ENCODE assay signal across 8 cellular contexts in genomic region chr22:42079319-42080251, GRCh38. TPM values are rescaled to one million over a fixed set of nuclear protein-coding genes. Genes with fewer than 3 reads are reported as not detected.
DNase-seq lines count a peak whose midpoint lies in the region; ATAC-seq, FAIRE-seq and TF ChIP-seq lines count a peak whose summit lies in the region.

SMDT1 (plus strand) TSS chr22:42079700; CDS start chr22:42079769, 69 bp downstream.

- DNase-seq in NCI-H187 treated with DMSO at 0.1 percent for 48 hours (lab: John Stamatoyannopoulos, UW) (peak; percentile 72), anterior cingulate cortex (lab: John Stamatoyannopoulos, UW) (peak; percentile 95 to 100 (median 99)), right atrium auricular region (ENCODE audit: low spot score) (peak; percentile 99), psoas muscle (peak; percentile 100), urothelium cell line (ENCODE audit: low spot score) (peak; percentile 99)

- WGBS in psoas muscle, 3 donors, result 0% methylated on average over 65 to 71 of the region's 71 CpGs

- H3K27me3 ChIP-seq in right atrium auricular region, result no peaks in the 10 kb centered on the region
- no peaks in the 10 kb centered on the region for H3K27me3 ChIP-seq in psoas muscle (ENCODE audit: insufficient read depth in 3 of 3, low read length in 2 of 3)

- ATAC-seq in GM18499 (IDR thresholded peaks at IDR 0.05; ENCODE audit: insufficient read depth, unreplicated experiment) (peak; percentile 74), HG02943 (IDR thresholded peaks at IDR 0.05; ENCODE audit: low read depth, unreplicated experiment) (peak; percentile 86), psoas muscle (peak; percentile 92 to 94 (median 93))

- H3K4me1 ChIP-seq in right atrium auricular region (peaks cover 0 to 53% of the 10 kb centered on the region in 2 donors), psoas muscle (peaks cover 40% of the 10 kb centered on the region)

- intact Hi-C loops in T-helper 2 cell treated with Interferon-gamma antibody and Interleukin-4, amounts not matched to agents 100 ng/mL and 5 ng/mL, for 36 hours (cut with micrococcal nuclease), result loop anchor here (1.0 to 10.0 kb wide), 4 partner anchors 9 to 385 kb away; partner anchors contain the start of genes MEI1, NAGA, NDUFA6 and WBP2NL
- intact Hi-C loops in psoas muscle (cut with DNase I), result loop anchor here in 1 of 2 donors (10.0 kb wide), 1 partner anchor 265 kb away; no protein-coding TSS in a partner anchor

- peak; percentile 98 for FAIRE-seq in urothelium cell line (lab: Jason Lieb, UNC)

- no peaks in the 10 kb centered on the region for H3K9me3 ChIP-seq in right atrium auricular region
- no peaks in the 10 kb centered on the region for H3K9me3 ChIP-seq in psoas muscle

- peak within 1 kb of the TSS; percentile 63 to 65 for H3K4me3 ChIP-seq in right atrium auricular region
- H3K4me3 ChIP-seq in psoas muscle, result peak within 1 kb of the TSS; percentile 71

- TF ChIP-seq CTCF in right atrium auricular region (IDR thresholded peaks at IDR 0.05) (no peak), psoas muscle (IDR thresholded peaks at IDR 0.05) (no peak)

- H3K27ac ChIP-seq in right atrium auricular region (peak within 1 kb of the TSS; percentile 98), psoas muscle (peak within 1 kb of the TSS; percentile 95)

- H3K36me3 ChIP-seq in right atrium auricular region, result peaks cover 17% of the 10 kb centered on the region
- peaks cover 3 to 39% of the 10 kb centered on the region in 2 donors for H3K36me3 ChIP-seq in psoas muscle (ENCODE audit: insufficient read depth in 1 of 2, low read depth in 1 of 2)

RNA-seq across cellular contexts. Expression of gene SMDT1, which starts in this region (rescaled TPM):
- total RNA-seq in T-helper 2 cell treated with Interferon-gamma antibody and Interleukin-4, amounts not matched to agents 100 ng/mL and 5 ng/mL, for 36 hours, result 98.6 and 105 TPM in 2 replicates
- 10 to 100 TPM in 1 of 2 donors, 1 to 10 TPM in 1; 9.6 to 11.9 TPM for total RNA-seq in right atrium auricular region
- 100 to 1,000 TPM; 117 to 164 (median 129) TPM for total RNA-seq in psoas muscle
- 100 to 1,000 TPM; 117 to 198 (median 194) TPM for polyA plus RNA-seq in psoas muscle

Comparison
In these comparisons a context has a peak if more than half of its experiments do, and no peak if none do; other contexts are left out.
1. Peak in every context shown above with its lines: DNase-seq, ATAC-seq, H3K4me3 ChIP-seq and H3K27ac ChIP-seq.